In the genomic region with DNA sequence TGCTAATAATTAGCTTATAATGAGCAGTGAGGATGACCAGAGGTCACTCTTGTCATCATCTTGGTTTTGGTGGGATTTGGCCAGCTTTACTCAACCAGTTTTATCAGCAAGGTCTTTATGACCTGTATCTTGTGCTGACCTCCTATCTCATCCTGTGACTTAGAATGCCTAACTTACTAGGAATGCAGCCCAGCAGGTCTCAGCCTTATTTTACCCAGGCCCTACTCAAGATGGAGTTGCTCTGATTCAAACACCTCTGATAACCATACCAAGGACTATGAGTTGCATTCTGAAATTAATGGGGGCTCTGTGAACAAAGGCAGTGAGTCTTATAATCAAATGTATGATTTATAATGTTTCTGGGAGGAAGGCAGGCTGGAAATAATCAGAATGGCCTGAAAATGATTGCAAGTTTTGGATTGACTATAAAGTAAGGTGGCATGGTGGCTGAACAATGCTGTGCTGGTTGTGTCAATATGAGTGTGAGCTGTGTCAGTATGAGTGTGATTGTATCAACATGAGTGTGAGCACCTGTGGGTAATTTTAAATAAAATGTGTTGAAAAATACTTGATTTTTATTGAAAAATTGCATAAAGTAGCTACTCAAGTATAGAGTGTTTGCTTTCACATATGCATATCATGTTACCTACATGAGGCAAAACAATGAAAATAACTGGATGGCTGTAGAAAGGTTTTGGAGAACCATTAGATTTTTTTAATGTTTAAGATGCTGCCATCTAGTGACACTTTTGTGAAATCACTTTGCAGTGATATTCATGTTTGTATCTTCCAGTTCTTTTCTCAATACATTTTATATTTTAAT, we compare ENCODE assay signal across 8 cellular contexts.
DNase-seq lines count a peak whose midpoint lies in the region; ATAC-seq, FAIRE-seq and TF ChIP-seq lines count a peak whose summit lies in the region.

No MANE protein-coding gene starts in this region.

- FAIRE-seq in TTC549 (lab: Jason Lieb, UNC) = peak; percentile 98

- no peaks in the 10 kb centered on the region for H3K4me1 ChIP-seq in vagina

- DNase-seq in EL (peak; percentile 21), Kasumi-1 (lab: John Stamatoyannopoulos, UW) (peak; percentile 80 to 84), iPS-NIHi11 (ENCODE audit: low spot score) (peak; percentile 14), vagina (ENCODE audit: extremely low spot score in 2 of 2) (no peak), cardiac septum (ENCODE audit: low spot score) (no peak), NK-92 (lab: John Stamatoyannopoulos, UW; ENCODE audit: unreplicated experiment) (no peak)

- intact Hi-C loops in vagina (cut with DNase I) (no loop called here), cardiac septum (cut with DNase I) (loop anchor here (5.0 kb wide), 1 partner anchor 298 kb away; no protein-coding TSS in a partner anchor)

- H3K4me3 ChIP-seq in vagina = no peak overlapping the region

- peak; percentile 40 for ATAC-seq in GM21360 (IDR thresholded peaks at IDR 0.05; ENCODE audit: unreplicated experiment)

- no peak for TF ChIP-seq POLR2A in vagina (IDR thresholded peaks at IDR 0.05)

- H3K36me3 ChIP-seq in vagina = no peaks in the 10 kb centered on the region

- TF ChIP-seq CTCF in vagina (IDR thresholded peaks at IDR 0.05) = peak; percentile 18 to 57 (median 53)

- H3K9me3 ChIP-seq in vagina = no peaks in the 10 kb centered on the region

- no peaks in the 10 kb centered on the region for H3K27me3 ChIP-seq in vagina

- H3K27ac ChIP-seq in vagina = no peak overlapping the region

Comparison
In these comparisons a context has a peak if more than half of its experiments do, and no peak if none do; other contexts are left out.
1. DNase-seq: peak in EL (single experiment), Kasumi-1 (2 of 2) and iPS-NIHi11 (single experiment); none in vagina (0 of 2), cardiac septum (single experiment) and NK-92 (single experiment).